In genomic region chr10:102781921-102782542, GRCh38 we compare ENCODE assay signal across 12 cellular contexts. TPM values are rescaled to one million over a fixed set of nuclear protein-coding genes. Genes with fewer than 3 reads are reported as not detected.
A peak's percentile ranks its signal among the peaks of the same experiment; 100 is the strongest.
DNase-seq lines count a peak whose midpoint lies in the region; ATAC-seq and TF ChIP-seq lines count a peak whose summit lies in the region.
"Had no signal": no experiment of that assay in that cellular context is flagged by ENCODE, and none has a peak within 500 bp of the region (broad histone marks: within the 10 kb centered on the region; RNA-seq: fewer than 3 reads in every experiment).

No MANE protein-coding gene starts in this region.

- H3K36me3 ChIP-seq in rectal smooth muscle tissue (ENCODE audit: control insufficient read depth, insufficient read depth, low read length), result no peaks in the 10 kb centered on the region

- TF ChIP-seq CTCF in astrocyte of the spinal cord (IDR thresholded peaks at IDR 0.05; ENCODE audit: low read depth, low read length), result no peak

- in situ Hi-C loops in astrocyte of the spinal cord (cut with HindIII; ENCODE audit: low sequenced_read_pairs), result no loop called here

- H3K9ac ChIP-seq in rectal smooth muscle tissue (ENCODE audit: low read length), result no peak overlapping the region

- peak; percentile 48 for DNase-seq in GM03348 (ENCODE audit: low spot score)
- DNase-seq in astrocyte of the spinal cord (ENCODE audit: low read depth, low spot score), result peak; percentile 66
- DNase-seq in left cardiac atrium, result no peak
- DNase-seq in pons (ENCODE audit: low spot score), result no peak
- no peak for DNase-seq in activated CD4-positive, CD25-positive, alpha-beta regulatory T cell treated with anti-CD3 and anti-CD28 coated beads, Interleukin-2, amount 50 U/mL, for 72 hours
- DNase-seq: NCI-H1436 had no signal

- peaks cover 67% of the 10 kb centered on the region for H3K4me1 ChIP-seq in rectal smooth muscle tissue (ENCODE audit: control insufficient read depth, insufficient read depth, low read length)

- ATAC-seq in left cardiac atrium, result peak; percentile 45 to 56
- no peak for ATAC-seq in HG03521 (IDR thresholded peaks at IDR 0.05; ENCODE audit: unreplicated experiment)
- ATAC-seq in HG02884 (IDR thresholded peaks at IDR 0.05; ENCODE audit: unreplicated experiment), result no peak

- H3K4me3 ChIP-seq in astrocyte of the spinal cord (ENCODE audit: low read depth, low read length) (no peak overlapping the region), rectal smooth muscle tissue (ENCODE audit: low read length) (no peak overlapping the region)

- no peaks in the 10 kb centered on the region for H3K27me3 ChIP-seq in rectal smooth muscle tissue (ENCODE audit: control insufficient read depth, insufficient read depth, low read length)

- H3K27ac ChIP-seq in rectal smooth muscle tissue (ENCODE audit: low read depth, low read length), result peak overlapping the region; percentile 97

- intact Hi-C loops in left cardiac atrium (cut with DNase I), result no loop called here

RNA-seq across cellular contexts. Expression of gene WBP1L, which starts 38.3 kb away (rescaled TPM):
- total RNA-seq in left cardiac atrium, result 10 to 100 TPM; 30.6 to 41.1 TPM

RNA-seq across cellular contexts. Expression of gene CYP17A1, which starts 55.2 kb away (rescaled TPM):
- total RNA-seq in left cardiac atrium, result not detected
- total RNA-seq: B cell, myocyte, SK-MEL-5 had no signal

Comparison
In these comparisons a context has a peak if more than half of its experiments do, and no peak if none do; other contexts are left out.
1. DNase-seq: peak in GM03348 (single experiment) and astrocyte of the spinal cord (single experiment); none in left cardiac atrium (single experiment), pons (single experiment) and activated CD4-positive, CD25-positive, alpha-beta regulatory T cell treated with anti-CD3 and anti-CD28 coated beads, Interleukin-2, amount 50 U/mL, for 72 hours (single experiment).
2. ATAC-seq: peak in left cardiac atrium (2 of 2); none in HG03521 (single experiment) and HG02884 (single experiment).